34 cellular contexts compared by ENCODE assay signal in the genomic region with DNA sequence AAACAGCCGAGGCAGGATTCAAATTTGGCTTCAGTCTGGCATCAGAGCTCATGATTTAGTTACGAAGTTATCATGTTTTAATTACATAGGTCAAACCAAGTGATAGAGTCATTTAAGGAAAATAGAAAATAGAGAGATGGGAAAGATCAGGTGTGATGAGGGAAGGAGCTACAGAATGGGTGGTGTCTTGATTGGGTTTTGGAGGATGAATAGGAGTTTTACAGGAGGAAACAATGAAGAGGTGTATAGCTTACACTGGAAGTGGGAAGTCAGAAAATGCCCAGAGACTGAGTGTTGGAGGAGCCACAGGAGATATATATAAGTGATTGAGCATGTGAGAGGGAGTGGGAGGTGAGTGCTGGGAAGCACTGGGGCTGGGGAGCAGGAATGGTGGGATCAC.
"Had no signal": no experiment of that assay in that cellular context is flagged by ENCODE, and none has a peak within 500 bp of the region (broad histone marks: within the 10 kb centered on the region; RNA-seq: fewer than 3 reads in every experiment).

No MANE protein-coding gene starts in this region.

- H3K4me2 ChIP-seq: KMS-11 had no signal

- H3K9me3 ChIP-seq: MG63 had no signal

- DNase-seq: Karpas-422, Kasumi-1, MG63, MM.1S, MV-4-11, NCI-H1048, NCI-H1092, NCI-H1092 treated with DMSO at 0.1 percent for 48 hours, NCI-H1105, NCI-H1105 treated with DMSO at 0.1 percent for 48 hours, NCI-H1417, NCI-H1417 treated with DMSO at 0.1 percent for 48 hours, NCI-H1436, NCI-H1436 treated with DMSO at 0.1 percent for 48 hours, NCI-H146, NCI-H1694, NCI-H1694 treated with DMSO at 0.1 percent for 48 hours, NCI-H187, NCI-H187 treated with DMSO at 0.1 percent for 48 hours, NCI-H1930, NCI-H2029, NCI-H2029 treated with DMSO at 0.1 percent for 48 hours, NCI-H2081, NCI-H2081 treated with DMSO at 0.1 percent for 48 hours, NCI-H2107, NCI-H2171, NCI-H2171 treated with DMSO at 0.1 percent for 48 hours, NCI-H2227 treated with DMSO at 0.1 percent for 48 hours, NCI-H226, NCI-H345, NCI-H446, NCI-H446 treated with DMSO at 0.1 percent for 48 hours, NCI-H510A had no signal

- H3K36me3 ChIP-seq: MG63 had no signal

- H3K4me3 ChIP-seq: MG63 had no signal

- H3K27ac ChIP-seq: KMS-11 had no signal

- H3K9ac ChIP-seq: KMS-11 had no signal

- H3K27me3 ChIP-seq: MG63 had no signal
